In the genomic region with DNA sequence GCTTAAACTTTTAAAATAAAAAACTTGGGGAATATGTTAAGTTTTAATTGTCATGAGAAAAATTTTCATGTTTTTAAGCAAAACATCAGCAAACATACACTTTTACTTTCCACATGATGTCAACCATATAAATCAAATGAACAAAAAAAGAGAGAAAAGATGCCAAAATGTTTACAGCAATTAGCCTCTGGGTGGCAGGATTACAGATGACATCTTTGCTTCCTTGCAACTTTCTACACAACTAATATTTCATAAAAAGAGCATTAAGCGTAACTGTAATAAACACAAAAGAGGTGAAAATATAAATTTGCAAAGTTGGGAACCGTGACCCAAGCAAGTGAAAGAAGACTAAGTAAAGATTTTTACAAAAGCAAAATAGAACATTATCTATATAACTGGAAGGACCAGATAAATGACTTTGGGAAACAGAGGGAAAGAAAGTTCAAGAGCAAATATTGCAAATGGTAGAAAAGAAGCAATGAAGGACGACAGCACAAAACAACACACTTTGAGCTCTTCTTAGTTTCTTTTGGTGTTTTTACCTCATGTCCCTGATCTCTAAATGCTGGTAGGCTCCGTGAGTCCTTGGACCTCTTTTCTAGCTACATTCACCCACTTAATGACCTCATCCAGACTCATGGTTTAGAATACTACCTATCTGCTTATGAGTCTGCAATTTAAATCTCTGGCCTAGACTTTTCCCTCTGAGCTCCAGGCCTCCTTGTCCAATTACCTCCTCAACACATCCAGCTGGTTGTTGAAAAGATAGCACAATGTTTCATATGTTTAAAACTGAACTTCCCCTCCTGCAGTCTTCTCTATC, we compare ENCODE assay signal across 10 cellular contexts. TPM values are rescaled to one million over a fixed set of nuclear protein-coding genes. Genes with fewer than 3 reads are reported as not detected.
DNase-seq lines count a peak whose midpoint lies in the region; ATAC-seq and TF ChIP-seq lines count a peak whose summit lies in the region.
"Had no signal": no experiment of that assay in that cellular context is flagged by ENCODE, and none has a peak within 500 bp of the region (broad histone marks: within the 10 kb centered on the region; RNA-seq: fewer than 3 reads in every experiment).

No MANE protein-coding gene starts in this region.

- WGBS in psoas muscle, 3 donors: 68 to 85% (median 75%) methylated on average over 4 of the region's 4 CpGs

- H3K36me3 ChIP-seq in MM.1S (replicated peaks; ENCODE audit: insufficient read depth, low read length) (no peaks in the 10 kb centered on the region; the same call in 1 of the 2 replicates), psoas muscle (ENCODE audit: insufficient read depth in 1 of 2, low read depth in 1 of 2) (peaks cover 0 to 70% of the 10 kb centered on the region in 2 donors)

- H3K27me3 ChIP-seq in MM.1S (replicated peaks; ENCODE audit: insufficient read depth, low read length): no peaks in the 10 kb centered on the region
- H3K27me3 ChIP-seq in dorsolateral prefrontal cortex: no peaks in the 10 kb centered on the region
- no peaks in the 10 kb centered on the region for H3K27me3 ChIP-seq in psoas muscle (ENCODE audit: insufficient read depth in 3 of 3, low read length in 2 of 3)
- H3K27me3 ChIP-seq: BLaER1 had no signal

- no peaks in the 10 kb centered on the region for H3K4me1 ChIP-seq in MM.1S (ENCODE audit: low read length)
- no peaks in the 10 kb centered on the region for H3K4me1 ChIP-seq in psoas muscle
- H3K4me1 ChIP-seq: BLaER1 had no signal

- no peak overlapping the region for H3K9ac ChIP-seq in MM.1S (ENCODE audit: low read length)
- H3K9ac ChIP-seq: BLaER1 had no signal

- H4K20me1 ChIP-seq in MM.1S (ENCODE audit: insufficient read depth, low read length): no peaks in the 10 kb centered on the region

- H3F3A ChIP-seq in MM.1S (ENCODE audit: insufficient read depth, low read length): no peaks in the 10 kb centered on the region

- ATAC-seq in psoas muscle (no peak), sciatic nerve (no peak), HG03025 (IDR thresholded peaks at IDR 0.05; ENCODE audit: low FRiP score, unreplicated experiment) (no peak), esophagus mucosa (no peak)

- TF ChIP-seq CTCF in MM.1S (IDR thresholded peaks at IDR 0.05; ENCODE audit: low read length): peak; percentile 32
- TF ChIP-seq CTCF in dorsolateral prefrontal cortex (IDR thresholded peaks at IDR 0.05 in 54 of 56, conservative IDR thresholded peaks at IDR 0.05 in 2 of 56; ENCODE audit: low read depth in 1 of 56, partially characterized antibody in 56 of 56): peak in 55 of 56 donors; percentile 17 to 78 (median 56)
- peak; percentile 26 for TF ChIP-seq CTCF in psoas muscle (IDR thresholded peaks at IDR 0.05)

- DNase-seq in DMS53 (lab: John Stamatoyannopoulos, UW) (peak; percentile 11), DMS53 treated with DMSO at 0.1 percent for 48 hours (lab: John Stamatoyannopoulos, UW; ENCODE audit: unreplicated experiment) (no peak), MM.1S (no peak), dorsolateral prefrontal cortex (no peak), psoas muscle (no peak), sciatic nerve (ENCODE audit: low spot score) (no peak)
- DNase-seq: T-cell had no signal

- no peak overlapping the region for H3K4me3 ChIP-seq in MM.1S (ENCODE audit: low read length)
- H3K4me3 ChIP-seq in dorsolateral prefrontal cortex: peak overlapping the region in 1 of 59 donors; percentile 4
- H3K4me3 ChIP-seq in psoas muscle: no peak overlapping the region
- H3K4me3 ChIP-seq: BLaER1 had no signal

- no peak overlapping the region for H3K4me2 ChIP-seq in MM.1S (ENCODE audit: low read depth, low read length)
- H3K4me2 ChIP-seq: BLaER1 had no signal

- H2AFZ ChIP-seq in MM.1S (ENCODE audit: low read length): no peak overlapping the region

- H3K27ac ChIP-seq in MM.1S (ENCODE audit: low read length) (no peak overlapping the region), dorsolateral prefrontal cortex (peak overlapping the region in 17 of 59 donors; percentile 6 to 56 (median 30)), psoas muscle (no peak overlapping the region)
- H3K27ac ChIP-seq: BLaER1 had no signal

- no peaks in the 10 kb centered on the region for H3K79me2 ChIP-seq in MM.1S (ENCODE audit: low read length)

- H3K9me3 ChIP-seq in MM.1S (replicated peaks; ENCODE audit: insufficient read depth, low read length): no peaks in the 10 kb centered on the region
- no peaks in the 10 kb centered on the region for H3K9me3 ChIP-seq in psoas muscle
- H3K9me3 ChIP-seq: BLaER1 had no signal

- no peaks in the 10 kb centered on the region for H3K9me2 ChIP-seq in MM.1S (replicated peaks; ENCODE audit: insufficient read depth, low read length)

- intact Hi-C loops in dorsolateral prefrontal cortex (cut with DNase I): loop anchor here in 1 of 2 donors (5.0 kb wide), 1 partner anchor 44 kb away; no protein-coding TSS in a partner anchor
- intact Hi-C loops in psoas muscle (cut with DNase I): no loop called here
- intact Hi-C loops in sciatic nerve (cut with DNase I): no loop called here

RNA-seq across cellular contexts. Expression of a gene that starts 9.4 kb away (rescaled TPM):
- total RNA-seq in dorsolateral prefrontal cortex: 100 to 1,000 TPM in 52 of 120 experiments, 10 to 100 TPM in 68; 71.0 to 120 (median 97.6) TPM
- 10 to 100 TPM; 11.6 to 31.3 (median 24.2) TPM for total RNA-seq in psoas muscle
- 10 to 100 TPM in 2 of 3 donors, 1 to 10 TPM in 1; 7.4 to 13.9 (median 12.8) TPM for polyA plus RNA-seq in psoas muscle
- 60.6 TPM for total RNA-seq in sciatic nerve
- 16.5 TPM for total RNA-seq in esophagus mucosa

RNA-seq across cellular contexts. Expression of a gene that starts 33.9 kb away (rescaled TPM):
- total RNA-seq in dorsolateral prefrontal cortex (100 to 1,000 TPM; 301 to 845 (median 633) TPM), psoas muscle (10 to 100 TPM in 1 of 4 donors, 1 to 10 TPM in 3; 2.7 to 25.1 (median 7.9) TPM), sciatic nerve (32.4 TPM), esophagus mucosa (0.76 TPM)
- polyA plus RNA-seq in psoas muscle: 1 to 10 TPM in 2 of 3 donors, under 1 TPM in 1; 0.63 to 1.7 (median 1.3) TPM
